In genomic region chr13:43877788-43878187, GRCh38 we compare ENCODE assay signal across 10 cellular contexts. TPM values are rescaled to one million over a fixed set of nuclear protein-coding genes. Genes with fewer than 3 reads are reported as not detected.
A peak's percentile ranks its signal among the peaks of the same experiment; 100 is the strongest.
DNase-seq lines count a peak whose midpoint lies in the region; ATAC-seq, FAIRE-seq and TF ChIP-seq lines count a peak whose summit lies in the region.
"Had no signal": no experiment of that assay in that cellular context is flagged by ENCODE, and none has a peak within 500 bp of the region (broad histone marks: within the 10 kb centered on the region; RNA-seq: fewer than 3 reads in every experiment).

No MANE protein-coding gene starts in this region.

- H3K4me3 ChIP-seq in OCI-LY1 (ENCODE audit: low read depth, low read length, poor library complexity, severe bottlenecking) (peak overlapping the region; percentile 95), keratinocyte (ENCODE audit: control insufficient read depth in 2 of 3, extremely low read depth in 1 of 3, insufficient read depth in 2 of 3, low read depth in 1 of 3, low read length in 3 of 3) (no peak overlapping the region), GM23248 (no peak overlapping the region), aorta (ENCODE audit: low read length in 2 of 2) (no peak overlapping the region), HepG2 (replicated peaks in 1 of 3; ENCODE audit: insufficient read depth in 1 of 3, low read depth in 2 of 3, low read length in 3 of 3) (no peak overlapping the region)

- H3K79me2 ChIP-seq in OCI-LY1 (ENCODE audit: insufficient read depth, low read length) (no peaks in the 10 kb centered on the region), keratinocyte (ENCODE audit: control insufficient read depth, insufficient read depth, low read length) (no peaks in the 10 kb centered on the region), GM23248 (ENCODE audit: insufficient read depth) (no peaks in the 10 kb centered on the region), HepG2 (ENCODE audit: insufficient read depth, low read length) (no peaks in the 10 kb centered on the region)

- H3K27ac ChIP-seq in OCI-LY1 (ENCODE audit: low read depth, low read length, poor library complexity, severe bottlenecking), result peak overlapping the region; percentile 66
- H3K27ac ChIP-seq in keratinocyte (ENCODE audit: control insufficient read depth, insufficient read depth, low read length), result no peak overlapping the region
- no peak overlapping the region for H3K27ac ChIP-seq in GM23248
- H3K27ac ChIP-seq in aorta (ENCODE audit: low read depth in 1 of 2, low read length in 2 of 2), result no peak overlapping the region
- H3K27ac ChIP-seq in HepG2 (ENCODE audit: extremely low read length, insufficient read depth, low read length), result no peak overlapping the region

- H2AFZ ChIP-seq in OCI-LY1 (ENCODE audit: low read length) (no peak overlapping the region), keratinocyte (ENCODE audit: control insufficient read depth, low read length) (no peak overlapping the region), GM23248 (no peak overlapping the region), HepG2 (ENCODE audit: low read length) (no peak overlapping the region)

- H3K27me3 Mint-ChIP-seq in Calu3 (ENCODE audit: unreplicated experiment), result no peaks in the 10 kb centered on the region

- CTCF ChIA-PET in Calu3 (lab: Charles Lee), result no interaction called here
- CTCF ChIA-PET in HepG2 (lab: Yijun Ruan, JAX; ENCODE audit: low intra/inter-chr PET ratio, low total read pairs), result no interaction called here

- H3K36me3 ChIP-seq in OCI-LY1 (ENCODE audit: insufficient read depth, low read length) (peaks cover 3% of the 10 kb centered on the region; the same call in 1 of the 2 replicates), keratinocyte (ENCODE audit: control insufficient read depth in 2 of 2, extremely low read depth in 1 of 2, insufficient read depth in 2 of 2, low read length in 2 of 2) (peaks cover 0 to 3% of the 10 kb centered on the region in 2 experiments), GM23248 (ENCODE audit: low read depth) (no peaks in the 10 kb centered on the region), aorta (ENCODE audit: control insufficient read depth in 1 of 2, insufficient read depth in 2 of 2, low read length in 1 of 2) (no peaks in the 10 kb centered on the region), HepG2 (replicated peaks in 1 of 2; ENCODE audit: control insufficient read depth in 1 of 2, insufficient read depth in 2 of 2, low read length in 2 of 2) (no peaks in the 10 kb centered on the region)

- H3K27ac Mint-ChIP-seq in Calu3 (ENCODE audit: unreplicated experiment), result no peak overlapping the region

- no peak for TF ChIP-seq POLR2A in HepG2 (IDR thresholded peaks at IDR 0.05; ENCODE audit: insufficient read depth in 1 of 2, low read depth in 2 of 2, low read length in 2 of 2)

- TF ChIP-seq EP300 in HepG2 (IDR thresholded peaks at IDR 0.05; ENCODE audit: low read depth in 2 of 2, low read length in 2 of 2) (no peak), HepG2 (CRISPR knock-in tag; IDR thresholded peaks at IDR 0.05; ENCODE audit: borderline replicate concordance) (no peak)

- BruUV-seq in Calu3 (replicated peaks; lab: Mats Ljungman, UMichigan) (no TSS peak), HepG2 (replicated peaks; lab: Mats Ljungman, UMichigan) (no TSS peak)

- TF ChIP-seq CTCF in Calu3 (IDR thresholded peaks at IDR 0.05; ENCODE audit: unreplicated experiment) (no peak), OCI-LY1 (IDR thresholded peaks at IDR 0.05; ENCODE audit: low read length) (no peak), keratinocyte (optimal IDR thresholded peaks at IDR 0.05 in 1 of 3, IDR thresholded peaks at IDR 0.05 in 1 of 3, conservative IDR thresholded peaks at IDR 0.05 in 1 of 3; ENCODE audit: extremely low read depth in 1 of 3, insufficient read depth in 2 of 3, low read length in 3 of 3) (no peak), HepG2 (CRISPR knock-in tag; IDR thresholded peaks at IDR 0.05) (no peak)

- peak overlapping the region; percentile 85 for H3K4me2 ChIP-seq in OCI-LY1 (ENCODE audit: low read length)
- H3K4me2 ChIP-seq in keratinocyte (ENCODE audit: control insufficient read depth, extremely low read depth, insufficient read depth, low read depth, low read length), result peak overlapping the region; percentile 94
- H3K4me2 ChIP-seq in GM23248 (ENCODE audit: unreplicated experiment), result no peak overlapping the region
- H3K4me2 ChIP-seq in HepG2 (ENCODE audit: low read depth, low read length), result no peak overlapping the region

- H3F3A ChIP-seq in OCI-LY1 (ENCODE audit: insufficient read depth, low read length) (peaks cover 6% of the 10 kb centered on the region; the same call in 1 of the 2 replicates), GM23248 (ENCODE audit: insufficient read depth) (0 out of 2 replicates have a peak, but pooled peaks cover 13% of the 10 kb centered on the region)

- H3K4me1 ChIP-seq in OCI-LY1 (ENCODE audit: insufficient read depth, low read length, severe bottlenecking) (peaks cover 39% of the 10 kb centered on the region), keratinocyte (ENCODE audit: control insufficient read depth, extremely low read depth, insufficient read depth, low read length) (peaks cover 18% of the 10 kb centered on the region), GM23248 (ENCODE audit: insufficient read depth) (peaks cover 5% of the 10 kb centered on the region; the same call in 1 of the 2 replicates), aorta (ENCODE audit: control insufficient read depth in 1 of 2, insufficient read depth in 2 of 2, low read length in 2 of 2) (peaks cover 0 to 4% of the 10 kb centered on the region in 2 donors), HepG2 (ENCODE audit: insufficient read depth, low read length) (peaks cover 20% of the 10 kb centered on the region)

- POLR2A ChIA-PET in HepG2 (lab: Yijun Ruan, JAX), result interaction anchor here (2.0 kb wide), 1 partner anchor 527 kb away, joined by 9 read pairs; no protein-coding TSS in a partner anchor

- H3K9ac ChIP-seq in OCI-LY1 (ENCODE audit: low read length) (no peak overlapping the region), keratinocyte (ENCODE audit: control insufficient read depth, extremely low read depth, insufficient read depth, low read length) (no peak overlapping the region), GM23248 (no peak overlapping the region), HepG2 (ENCODE audit: insufficient read depth, low read depth, low read length) (no peak overlapping the region)

- dilution Hi-C loops in keratinocyte (cut with MboI; ENCODE audit: extremely low pct_ligation_motif_present, low sequenced_read_pairs), result no loop called here

- peaks cover 20% of the 10 kb centered on the region for H3K36me3 Mint-ChIP-seq in Calu3 (ENCODE audit: insufficient read depth, unreplicated experiment)

- intact Hi-C loops in Calu3 (cut with micrococcal nuclease; ENCODE audit: unreplicated experiment), result loop anchor here (10.0 kb wide), 1 partner anchor 573 kb away; no protein-coding TSS in a partner anchor
- intact Hi-C loops in aorta (cut with DNase I), result loop anchor here in 1 of 2 donors (10.0 kb wide), 1 partner anchor 793 kb away; no protein-coding TSS in a partner anchor
- intact Hi-C loops in HepG2 (cut with micrococcal nuclease; ENCODE audit: unreplicated experiment), result no loop called here

- H3K9me3 ChIP-seq in OCI-LY1 (ENCODE audit: low read length) (no peaks in the 10 kb centered on the region), keratinocyte (ENCODE audit: control insufficient read depth, low read depth, low read length) (no peaks in the 10 kb centered on the region), GM23248 (ENCODE audit: low read depth) (no peaks in the 10 kb centered on the region), aorta (ENCODE audit: control insufficient read depth, low read length) (no peaks in the 10 kb centered on the region), HepG2 (ENCODE audit: low read length) (no peaks in the 10 kb centered on the region)

- WGBS in GM23248 (ENCODE audit: low coverage in 1 of 2, low lambda C conversion rate in 2 of 2, missing lambda C conversion rate in 2 of 2), 2 experiments, result 94 to 100% methylated on average over 1 of the region's 1 CpG
- WGBS in aorta, 2 donors, result 94 to 95% methylated on average over 1 of the region's 1 CpG
- WGBS in HepG2 (ENCODE audit: low lambda C conversion rate), result 93% methylated on average over 1 of the region's 1 CpG

- FAIRE-seq in keratinocyte (lab: Jason Lieb, UNC) (no peak), HepG2 (lab: Jason Lieb, UNC) (no peak)

- no peaks in the 10 kb centered on the region for H3K9me1 ChIP-seq in keratinocyte (ENCODE audit: control insufficient read depth, extremely low read depth, insufficient read depth, low read length)

- DNase-seq in Ammon's horn (ENCODE audit: low spot score) (peak; percentile 10), Calu3 (no peak), keratinocyte (ENCODE audit: low read depth, low spot score) (no peak), GM23248 (no peak), aorta (no peak), HepG2 (ENCODE audit: low spot score) (no peak), NCI-H748 treated with DMSO at 0.1 percent for 48 hours (lab: John Stamatoyannopoulos, UW) (no peak)
- DNase-seq: EL, NCI-H524 treated with DMSO at 0.1 percent for 48 hours had no signal

- H3K9me3 Mint-ChIP-seq in Calu3 (ENCODE audit: low read depth, unreplicated experiment), result no peaks in the 10 kb centered on the region

- peak overlapping the region; percentile 96 for H3K4me3 Mint-ChIP-seq in Calu3 (ENCODE audit: low read depth, unreplicated experiment)

- peaks cover 24% of the 10 kb centered on the region for H3K4me1 Mint-ChIP-seq in Calu3 (ENCODE audit: low read depth, unreplicated experiment)

- TF ChIP-seq RAD21 in HepG2 (CRISPR knock-in tag; IDR thresholded peaks at IDR 0.05), result no peak

- ATAC-seq in aorta (ENCODE audit: low FRiP score) (no peak), HepG2 (no peak)

- H3K9me2 ChIP-seq in OCI-LY1 (ENCODE audit: low read depth, low read length), result no peaks in the 10 kb centered on the region
- no peaks in the 10 kb centered on the region for H3K9me2 ChIP-seq in GM23248 (ENCODE audit: insufficient read depth)

- H3K27me3 ChIP-seq in OCI-LY1 (ENCODE audit: insufficient read depth, low read length) (no peaks in the 10 kb centered on the region), keratinocyte (ENCODE audit: control insufficient read depth, extremely low read depth, insufficient read depth, low read length) (no peaks in the 10 kb centered on the region), GM23248 (replicated peaks; ENCODE audit: insufficient read depth) (no peaks in the 10 kb centered on the region), aorta (ENCODE audit: control insufficient read depth in 1 of 2, insufficient read depth in 2 of 2, low read length in 1 of 2) (no peaks in the 10 kb centered on the region), HepG2 (ENCODE audit: control insufficient read depth in 1 of 2, insufficient read depth in 2 of 2, low read length in 2 of 2) (peaks cover 0 to 2% of the 10 kb centered on the region in 2 experiments; a peak in 2 of 5 replicates)

- H4K20me1 ChIP-seq in OCI-LY1 (ENCODE audit: insufficient read depth, low read length), result no peaks in the 10 kb centered on the region
- no peaks in the 10 kb centered on the region for H4K20me1 ChIP-seq in keratinocyte (ENCODE audit: control insufficient read depth, extremely low read depth, insufficient read depth, low read length)
- H4K20me1 ChIP-seq in GM23248 (ENCODE audit: insufficient read depth), result no peaks in the 10 kb centered on the region
- no peaks in the 10 kb centered on the region for H4K20me1 ChIP-seq in HepG2 (ENCODE audit: insufficient read depth, low read length)

- in situ Hi-C loops in GM23248 (cut with MboI), result loop anchor here (10.0 kb wide), 1 partner anchor 793 kb away; no protein-coding TSS in a partner anchor
- in situ Hi-C loops in HepG2 (cut with HindIII; ENCODE audit: extremely low pct_ligation_motif_present, low pct_unique_long_range_greater_than_20kb), result no loop called here

RNA-seq across cellular contexts. Expression of gene CCDC122, which starts 1.8 kb away (rescaled TPM):
- total RNA-seq in Calu3 (2022), result 6.1 and 6.2 TPM in 2 replicates
- polyA plus RNA-seq in keratinocyte, result 0.80 to 1.5 TPM (median 0.90 TPM) in 3 replicates
- polyA plus RNA-seq in keratinocyte (2011; ENCODE audit: low read depth), result 26.0 TPM
- polyA plus RNA-seq in keratinocyte (2011; cell fraction: cytosol; rRNA removed), result 1.0 TPM in 2 replicates
- 2.5 and 4.8 TPM in 2 replicates for polyA plus RNA-seq in keratinocyte (2011; cell fraction: nucleus; rRNA removed)
- 2.8 and 3.1 TPM in 2 replicates for polyA plus RNA-seq in keratinocyte (2012; ENCODE audit: low replicate concordance)
- 0.33 to 0.96 TPM in 2 of 3 replicates, not detected in the other for polyA minus RNA-seq in keratinocyte
- polyA minus RNA-seq in keratinocyte (2011; cell fraction: cytosol; rRNA and poly(A)+ RNA removed), result not detected
- 0.53 and 2.2 TPM in 2 replicates for polyA minus RNA-seq in keratinocyte (2011; cell fraction: nucleus; rRNA and poly(A)+ RNA removed)
- 1.3 and 7.6 TPM in 2 replicates for total RNA-seq in GM23248 (2014; rRNA removed; shearing (Covaris generic))
- 4.1 and 4.8 TPM in 2 replicates for polyA plus RNA-seq in GM23248 (2016; fragmentation: Nextera tagmentation; extraction: Ambion mirVana)
- 1 to 10 TPM; 6.4 to 8.6 TPM for total RNA-seq in aorta
- 1 to 10 TPM; 3.1 to 3.4 TPM for polyA plus RNA-seq in aorta
- total RNA-seq in HepG2 (2016; rRNA removed; fragmentation: Illumina TruSeq; extraction: Trizol), result 3.5 and 5.1 TPM in 2 replicates
- 2.3 and 2.7 TPM in 2 replicates for total RNA-seq in HepG2 (2016; cell fraction: cytosol; rRNA removed; fragmentation: Illumina TruSeq; extraction: Trizol; ENCODE audit: low read depth)
- total RNA-seq in HepG2 (2016; cell fraction: insoluble cytoplasmic fraction; rRNA removed; fragmentation: Illumina TruSeq; extraction: Trizol), result 3.3 and 4.6 TPM in 2 replicates
- total RNA-seq in HepG2 (2016; cell fraction: membrane; rRNA removed; fragmentation: Illumina TruSeq; extraction: Trizol), result 2.4 and 4.3 TPM in 2 replicates
- total RNA-seq in HepG2 (2016; cell fraction: nucleus; rRNA removed; fragmentation: Illumina TruSeq; extraction: Trizol), result 4.2 and 8.5 TPM in 2 replicates
- 0.32 and 0.37 TPM in 2 replicates for polyA plus RNA-seq in HepG2 (2011; rRNA removed)
- 0.09 and 0.33 TPM in 2 replicates for polyA plus RNA-seq in HepG2 (2011; cell fraction: cytosol; rRNA removed)
- polyA plus RNA-seq in HepG2 (2011; cell fraction: nucleus; rRNA removed), result 0.51 and 4.2 TPM in 2 replicates
- polyA plus RNA-seq in HepG2 (2012), result 2.1 and 3.6 TPM in 2 replicates
- polyA plus RNA-seq in HepG2 (2016; cell fraction: cytosol; fragmentation: Illumina TruSeq; extraction: Trizol; ENCODE audit: low read depth), result 1.3 TPM in 2 replicates
- 4.7 and 5.6 TPM in 2 replicates for polyA plus RNA-seq in HepG2 (2016; cell fraction: insoluble cytoplasmic fraction; fragmentation: Illumina TruSeq; extraction: Trizol; ENCODE audit: low read depth)
- polyA plus RNA-seq in HepG2 (2016; cell fraction: membrane; fragmentation: Illumina TruSeq; extraction: Trizol; ENCODE audit: low read depth), result 2.0 and 4.1 TPM in 2 replicates
- 5.6 and 6.8 TPM in 2 replicates for polyA plus RNA-seq in HepG2 (2016; cell fraction: nucleus; fragmentation: Illumina TruSeq; extraction: Trizol; ENCODE audit: insufficient read depth, low read depth)
- 0.36 and 2.0 TPM in 2 replicates for polyA minus RNA-seq in HepG2 (2011; rRNA and poly(A)+ RNA removed; ENCODE audit: low replicate concordance)
- 0.59 and 2.5 TPM in 2 replicates for polyA minus RNA-seq in HepG2 (2011; cell fraction: cytosol; rRNA and poly(A)+ RNA removed)
- 3.2 and 6.8 TPM in 2 replicates for polyA minus RNA-seq in HepG2 (2011; cell fraction: nucleus; rRNA and poly(A)+ RNA removed)

RNA-seq across cellular contexts. Expression of gene LACC1, which starts 1.9 kb away (rescaled TPM):
- total RNA-seq in Calu3 (2022) (3.4 and 4.0 TPM in 2 replicates), aorta (1 to 10 TPM; 8.2 to 9.4 TPM), HepG2 (2016; rRNA removed; fragmentation: Illumina TruSeq; extraction: Trizol) (1.7 and 3.2 TPM in 2 replicates)
- polyA plus RNA-seq in keratinocyte (3.7 to 6.5 TPM (median 5.5 TPM) in 3 replicates), GM23248 (2016; fragmentation: Nextera tagmentation; extraction: Ambion mirVana) (6.4 TPM in 2 replicates), aorta (10 to 100 TPM in 1 of 2 donors, 1 to 10 TPM in 1; 5.3 to 12.3 TPM), HepG2 (2011; rRNA removed) (0.92 and 1.1 TPM in 2 replicates)
- polyA plus RNA-seq in keratinocyte (2011; ENCODE audit: low read depth), result 7.6 TPM
- polyA plus RNA-seq in keratinocyte (2011; cell fraction: cytosol; rRNA removed), result 4.6 and 8.2 TPM in 2 replicates
- 8.1 and 9.2 TPM in 2 replicates for polyA plus RNA-seq in keratinocyte (2011; cell fraction: nucleus; rRNA removed)
- 3.5 and 5.8 TPM in 2 replicates for polyA plus RNA-seq in keratinocyte (2012; ENCODE audit: low replicate concordance)
- polyA minus RNA-seq in keratinocyte, result 0.26 to 2.7 TPM (median 2.6 TPM) in 3 replicates
- 2.9 TPM for polyA minus RNA-seq in keratinocyte (2011; cell fraction: cytosol; rRNA and poly(A)+ RNA removed)
- 2.5 and 5.7 TPM in 2 replicates for polyA minus RNA-seq in keratinocyte (2011; cell fraction: nucleus; rRNA and poly(A)+ RNA removed)
- 8.2 and 21.2 TPM in 2 replicates for total RNA-seq in GM23248 (2014; rRNA removed; shearing (Covaris generic))
- total RNA-seq in HepG2 (2016; cell fraction: cytosol; rRNA removed; fragmentation: Illumina TruSeq; extraction: Trizol; ENCODE audit: low read depth), result 0.10 and 0.26 TPM in 2 replicates
- total RNA-seq in HepG2 (2016; cell fraction: insoluble cytoplasmic fraction; rRNA removed; fragmentation: Illumina TruSeq; extraction: Trizol), result 2.1 and 2.9 TPM in 2 replicates
- total RNA-seq in HepG2 (2016; cell fraction: membrane; rRNA removed; fragmentation: Illumina TruSeq; extraction: Trizol), result 0.79 and 0.99 TPM in 2 replicates
- total RNA-seq in HepG2 (2016; cell fraction: nucleus; rRNA removed; fragmentation: Illumina TruSeq; extraction: Trizol), result 2.9 and 3.3 TPM in 2 replicates
- polyA plus RNA-seq in HepG2 (2011; cell fraction: cytosol; rRNA removed), result 0.21 and 0.55 TPM in 2 replicates
- polyA plus RNA-seq in HepG2 (2011; cell fraction: nucleus; rRNA removed), result 0.56 and 1.1 TPM in 2 replicates
- polyA plus RNA-seq in HepG2 (2012), result 0.75 and 1.0 TPM in 2 replicates
- 0.05 and 0.12 TPM in 2 replicates for polyA plus RNA-seq in HepG2 (2016; cell fraction: cytosol; fragmentation: Illumina TruSeq; extraction: Trizol; ENCODE audit: low read depth)
- 2.6 and 2.8 TPM in 2 replicates for polyA plus RNA-seq in HepG2 (2016; cell fraction: insoluble cytoplasmic fraction; fragmentation: Illumina TruSeq; extraction: Trizol; ENCODE audit: low read depth)
- polyA plus RNA-seq in HepG2 (2016; cell fraction: membrane; fragmentation: Illumina TruSeq; extraction: Trizol; ENCODE audit: low read depth), result 0.14 and 0.38 TPM in 2 replicates
- 3.3 TPM in 2 replicates for polyA plus RNA-seq in HepG2 (2016; cell fraction: nucleus; fragmentation: Illumina TruSeq; extraction: Trizol; ENCODE audit: insufficient read depth, low read depth)
- 0.23 and 0.24 TPM in 2 replicates for polyA minus RNA-seq in HepG2 (2011; rRNA and poly(A)+ RNA removed; ENCODE audit: low replicate concordance)
- polyA minus RNA-seq in HepG2 (2011; cell fraction: cytosol; rRNA and poly(A)+ RNA removed), result 0.35 and 0.59 TPM in 2 replicates
- polyA minus RNA-seq in HepG2 (2011; cell fraction: nucleus; rRNA and poly(A)+ RNA removed), result 2.2 and 2.4 TPM in 2 replicates

Comparison
In these comparisons a context has a peak if more than half of its experiments do, and no peak if none do; other contexts are left out.
1. H3K4me2 ChIP-seq: peak in OCI-LY1 (single experiment) and keratinocyte (single experiment); none in GM23248 (single experiment) and HepG2 (single experiment).